ENCODE assay signal across 11 cellular contexts in genomic region chrX:20212486-20213089, GRCh38. TPM values are rescaled to one million over a fixed set of nuclear protein-coding genes. Genes with fewer than 3 reads are reported as not detected.
A peak's percentile ranks its signal among the peaks of the same experiment; 100 is the strongest.
DNase-seq lines count a peak whose midpoint lies in the region; ATAC-seq and TF ChIP-seq lines count a peak whose summit lies in the region.
"Had no signal": no experiment of that assay in that cellular context is flagged by ENCODE, and none has a peak within 500 bp of the region (broad histone marks: within the 10 kb centered on the region; RNA-seq: fewer than 3 reads in every experiment).

No MANE protein-coding gene starts in this region.

- intact Hi-C loops in activated CD8-positive, alpha-beta T cell treated with anti-CD3 and anti-CD28 coated beads for 36 hours (cut with micrococcal nuclease), result no loop called here
- intact Hi-C loops in OCI-LY7 (cut with micrococcal nuclease; ENCODE audit: unreplicated experiment), result no loop called here

- no peaks in the 10 kb centered on the region for H3K9me2 ChIP-seq in OCI-LY7 (ENCODE audit: insufficient read depth, low read length)

- H3K27ac ChIP-seq in OCI-LY7 (ENCODE audit: low read depth, low read length, poor library complexity, severe bottlenecking), result no peak overlapping the region
- H3K27ac ChIP-seq: gastroesophageal sphincter had no signal

- no peaks in the 10 kb centered on the region for H3K9me3 Mint-ChIP-seq in activated CD8-positive, alpha-beta T cell treated with anti-CD3 and anti-CD28 coated beads for 36 hours
- H3K9me3 Mint-ChIP-seq in activated CD8-positive, alpha-beta T cell treated with anti-CD3 and anti-CD28 coated beads, Interleukin-2, amount 10 ng/mL, durations not matched to agents 7 days and 5 days (ENCODE audit: insufficient read depth), result no peaks in the 10 kb centered on the region

- no peak for DNase-seq in activated CD8-positive, alpha-beta T cell treated with anti-CD3 and anti-CD28 coated beads for 36 hours
- DNase-seq in activated CD8-positive, alpha-beta T cell treated with anti-CD3 and anti-CD28 coated beads, Interleukin-2, amount 10 ng/mL, durations not matched to agents 7 days and 5 days, result no peak
- DNase-seq in stimulated activated naive CD8-positive, alpha-beta T cell treated with anti-CD3 and anti-CD28 coated beads, Interleukin-15, Interleukin-2, amounts not matched to agents 100 U/mL and 50 U/mL, for 24 hours, result no peak
- no peak for DNase-seq in OCI-LY7 (ENCODE audit: low spot score)
- DNase-seq in stimulated activated naive CD4-positive, alpha-beta T cell (lab: John Stamatoyannopoulos, UW), result no peak
- DNase-seq in NK-92 treated with Interleukin-12 subunit alpha and Interleukin-12 subunit beta, amount 100 ng/mL, for 24 hours (lab: John Stamatoyannopoulos, UW), result no peak
- DNase-seq: MM.1S; stimulated activated CD4-positive, alpha-beta T cell treated with anti-CD3 and anti-CD28 coated beads, Interleukin-4, amount 100 ng/mL, for 1 hour had no signal

- H3K36me3 Mint-ChIP-seq in activated CD8-positive, alpha-beta T cell treated with anti-CD3 and anti-CD28 coated beads for 36 hours (ENCODE audit: low read depth), result peaks cover 23% of the 10 kb centered on the region
- H3K36me3 Mint-ChIP-seq in activated CD8-positive, alpha-beta T cell treated with anti-CD3 and anti-CD28 coated beads, Interleukin-2, amount 10 ng/mL, durations not matched to agents 7 days and 5 days (ENCODE audit: low read depth), result peaks cover 33% of the 10 kb centered on the region

- H3K4me1 ChIP-seq in OCI-LY7 (ENCODE audit: insufficient read depth, low read length, poor library complexity, severe bottlenecking), result no peaks in the 10 kb centered on the region
- H3K4me1 ChIP-seq: gastroesophageal sphincter had no signal

- no peaks in the 10 kb centered on the region for H3K9me3 ChIP-seq in OCI-LY7 (ENCODE audit: low read length)
- H3K9me3 ChIP-seq: gastroesophageal sphincter had no signal

- POLR2A ChIA-PET in activated CD8-positive, alpha-beta T cell treated with anti-CD3 and anti-CD28 coated beads for 36 hours (lab: Charles Lee), result no interaction called here
- POLR2A ChIA-PET in activated CD8-positive, alpha-beta T cell treated with anti-CD3 and anti-CD28 coated beads, Interleukin-2, amount 10 ng/mL, durations not matched to agents 7 days and 5 days (lab: Charles Lee), result interaction anchor here (0.6 kb wide), 1 partner anchor 1162 kb away, joined by 3 read pairs; the partner anchor contains the start of gene CNKSR2
- POLR2A ChIA-PET in OCI-LY7 (lab: Charles Lee), result interaction anchor here (0.6 kb wide), 1 partner anchor 202 kb away, joined by 3 read pairs; no protein-coding TSS in a partner anchor

- H3K36me3 ChIP-seq in OCI-LY7 (ENCODE audit: insufficient read depth, low read length), result peaks cover 10% of the 10 kb centered on the region

- no peak overlapping the region for H3K4me3 Mint-ChIP-seq in activated CD8-positive, alpha-beta T cell treated with anti-CD3 and anti-CD28 coated beads for 36 hours
- H3K4me3 Mint-ChIP-seq in activated CD8-positive, alpha-beta T cell treated with anti-CD3 and anti-CD28 coated beads, Interleukin-2, amount 10 ng/mL, durations not matched to agents 7 days and 5 days, result no peak overlapping the region

- peak overlapping the region; percentile 71 for H3K27ac Mint-ChIP-seq in activated CD8-positive, alpha-beta T cell treated with anti-CD3 and anti-CD28 coated beads for 36 hours
- H3K27ac Mint-ChIP-seq in activated CD8-positive, alpha-beta T cell treated with anti-CD3 and anti-CD28 coated beads, Interleukin-2, amount 10 ng/mL, durations not matched to agents 7 days and 5 days, result no peak overlapping the region

- CTCF ChIA-PET in activated CD8-positive, alpha-beta T cell treated with anti-CD3 and anti-CD28 coated beads for 36 hours (lab: Charles Lee), result no interaction called here
- CTCF ChIA-PET in activated CD8-positive, alpha-beta T cell treated with anti-CD3 and anti-CD28 coated beads, Interleukin-2, amount 10 ng/mL, durations not matched to agents 7 days and 5 days (lab: Charles Lee), result no interaction called here
- CTCF ChIA-PET in OCI-LY7 (lab: Charles Lee; ENCODE audit: unreplicated experiment), result no interaction called here

- H3K79me2 ChIP-seq in OCI-LY7 (ENCODE audit: insufficient read depth, low read depth, low read length), result peaks cover 3% of the 10 kb centered on the region; the same call in 1 of the 2 replicates

- peaks cover 64% of the 10 kb centered on the region for H3K4me1 Mint-ChIP-seq in activated CD8-positive, alpha-beta T cell treated with anti-CD3 and anti-CD28 coated beads for 36 hours (ENCODE audit: low read depth)
- H3K4me1 Mint-ChIP-seq in activated CD8-positive, alpha-beta T cell treated with anti-CD3 and anti-CD28 coated beads, Interleukin-2, amount 10 ng/mL, durations not matched to agents 7 days and 5 days (ENCODE audit: low read depth), result peaks cover 34% of the 10 kb centered on the region

- ATAC-seq in activated CD8-positive, alpha-beta T cell treated with anti-CD3 and anti-CD28 coated beads for 36 hours, result peak; percentile 83
- no peak for ATAC-seq in activated CD8-positive, alpha-beta T cell treated with anti-CD3 and anti-CD28 coated beads, Interleukin-2, amount 10 ng/mL, durations not matched to agents 7 days and 5 days
- ATAC-seq in GM21723 (IDR thresholded peaks at IDR 0.05; ENCODE audit: unreplicated experiment), result peak; percentile 90
- peak; percentile 81 for ATAC-seq in HG03196 (IDR thresholded peaks at IDR 0.05; ENCODE audit: unreplicated experiment)
- ATAC-seq in stimulated activated naive CD8-positive, alpha-beta T cell treated with anti-CD3 and anti-CD28 coated beads, Interleukin-15, Interleukin-2, amounts not matched to agents 100 U/mL and 50 U/mL, for 24 hours, result peak; percentile 72
- ATAC-seq: gastroesophageal sphincter had no signal

- H3K4me3 ChIP-seq in OCI-LY7 (ENCODE audit: low read depth, low read length, poor library complexity, severe bottlenecking), result no peak overlapping the region
- H3K4me3 ChIP-seq: gastroesophageal sphincter had no signal

- no peak overlapping the region for H3K4me2 ChIP-seq in OCI-LY7 (ENCODE audit: low read length)

- H3K27me3 Mint-ChIP-seq in activated CD8-positive, alpha-beta T cell treated with anti-CD3 and anti-CD28 coated beads for 36 hours, result no peaks in the 10 kb centered on the region
- no peaks in the 10 kb centered on the region for H3K27me3 Mint-ChIP-seq in activated CD8-positive, alpha-beta T cell treated with anti-CD3 and anti-CD28 coated beads, Interleukin-2, amount 10 ng/mL, durations not matched to agents 7 days and 5 days (ENCODE audit: low read depth)

- no peaks in the 10 kb centered on the region for H4K20me1 ChIP-seq in OCI-LY7 (ENCODE audit: insufficient read depth, low read length)

- TF ChIP-seq CTCF in activated CD8-positive, alpha-beta T cell treated with anti-CD3 and anti-CD28 coated beads for 36 hours (IDR thresholded peaks at IDR 0.05), result no peak
- no peak for TF ChIP-seq CTCF in OCI-LY7 (conservative IDR thresholded peaks at IDR 0.05; ENCODE audit: low read length)

- no TSS peak for BruUV-seq in OCI-LY7 (replicated peaks; lab: Mats Ljungman, UMichigan)

- H2AFZ ChIP-seq in OCI-LY7 (ENCODE audit: low read length), result no peak overlapping the region

RNA-seq across cellular contexts. Expression of gene RPS6KA3, which starts 54.1 kb away (rescaled TPM):
- total RNA-seq in activated CD8-positive, alpha-beta T cell treated with anti-CD3 and anti-CD28 coated beads for 36 hours, result 10 to 100 TPM; 52.6 to 56.9 TPM
- 10 to 100 TPM; 80.2 to 82.0 TPM for total RNA-seq in activated CD8-positive, alpha-beta T cell treated with anti-CD3 and anti-CD28 coated beads, Interleukin-2, amount 10 ng/mL, durations not matched to agents 7 days and 5 days
- total RNA-seq in OCI-LY7 (2014; rRNA removed; shearing (Covaris generic)), result 14.2 and 21.6 TPM in 2 replicates
- 34.3 and 35.4 TPM in 2 replicates for total RNA-seq in OCI-LY7 (2022)
